2 cellular contexts compared by ENCODE assay signal in genomic region chr7:158097511-158098124, GRCh38.
TF ChIP-seq lines count a peak whose summit lies in the region.

No MANE protein-coding gene starts in this region.

TF ChIP-seq in SK-N-SH, 30 proteins besides CTCF, POLR2A, EP300 and RAD21 (continued from another document):
- no peak for TF ChIP-seq TEAD4 (IDR thresholded peaks at IDR 0.05; ENCODE audit: borderline replicate concordance, insufficient read depth)
- TF ChIP-seq PBX3 (IDR thresholded peaks at IDR 0.05): no peak
- TF ChIP-seq MXI1 (IDR thresholded peaks at IDR 0.05; ENCODE audit: low read depth, low read length): no peak
- no peak for TF ChIP-seq ZBTB33 (IDR thresholded peaks at IDR 0.05; ENCODE audit: borderline replicate concordance, low read depth)
- no peak for TF ChIP-seq IRF3 (IDR thresholded peaks at IDR 0.05; ENCODE audit: low read depth, low read length)
- no peak for TF ChIP-seq TAF1 (IDR thresholded peaks at IDR 0.05; ENCODE audit: borderline replicate concordance, low read depth, low read length)
- no peak for TF ChIP-seq EZH2phosphoT487 (IDR thresholded peaks at IDR 0.05; ENCODE audit: borderline replicate concordance, low read depth)
- no peak for TF ChIP-seq JUND (IDR thresholded peaks at IDR 0.05)
- TF ChIP-seq ELF1 (IDR thresholded peaks at IDR 0.05): no peak
- TF ChIP-seq FOXM1 (IDR thresholded peaks at IDR 0.05; ENCODE audit: low read depth): no peak
- TF ChIP-seq REST (IDR thresholded peaks at IDR 0.05; ENCODE audit: low read depth, low read length): no peak
- no peak for TF ChIP-seq YY1 (IDR thresholded peaks at IDR 0.05; ENCODE audit: low read depth)
- no peak for TF ChIP-seq RCOR1 (IDR thresholded peaks at IDR 0.05; ENCODE audit: low read length)
- TF ChIP-seq RXRA (IDR thresholded peaks at IDR 0.05; ENCODE audit: borderline replicate concordance, low read depth): no peak
- TF ChIP-seq USF1 (IDR thresholded peaks at IDR 0.05; ENCODE audit: borderline replicate concordance, low read depth): no peak
- TF ChIP-seq NFIC (IDR thresholded peaks at IDR 0.05; ENCODE audit: borderline replicate concordance): no peak

TF ChIP-seq in SK-N-SH treated with all-trans-retinoic acid at 6 μM for 48 hours, 23 proteins besides CTCF, POLR2A, EP300 and RAD21 (continued from another document):
- no peak for TF ChIP-seq PATZ1 (CRISPR knock-in tag; IDR thresholded peaks at IDR 0.05; ENCODE audit: borderline replicate concordance)
